Comparison of ENCODE assay signal across 8 cellular contexts in genomic region chr4:89024051-89024675, GRCh38. TPM values are rescaled to one million over a fixed set of nuclear protein-coding genes. Genes with fewer than 3 reads are reported as not detected.
A peak's percentile ranks its signal among the peaks of the same experiment; 100 is the strongest.
DNase-seq lines count a peak whose midpoint lies in the region; ATAC-seq, FAIRE-seq and TF ChIP-seq lines count a peak whose summit lies in the region.

No MANE protein-coding gene starts in this region.

- peak; percentile 95 for FAIRE-seq in GM19239 (lab: Jason Lieb, UNC)

- H3K4me3 ChIP-seq in epithelial cell of esophagus (ENCODE audit: low read length), result no peak overlapping the region

- peak; percentile 99 for ATAC-seq in HG03175 (IDR thresholded peaks at IDR 0.05; ENCODE audit: unreplicated experiment)
- peak; percentile 78 to 83 for ATAC-seq in activated CD4-positive, CD25-positive, alpha-beta regulatory T cell treated with anti-CD3 and anti-CD28 coated beads, Interleukin-2, amount 50 U/mL, for 24 hours

- TF ChIP-seq CTCF in epithelial cell of esophagus (IDR thresholded peaks at IDR 0.05; ENCODE audit: insufficient read depth, low read depth, low read length, missing control alignments), result peak; percentile 76

- DNase-seq in COR-L47 (lab: John Stamatoyannopoulos, UW), result peak; percentile 70
- DNase-seq in GM19239 (ENCODE audit: insufficient read length, low spot score), result peak; percentile 40
- DNase-seq in NCI-H2227 (lab: John Stamatoyannopoulos, UW; ENCODE audit: unreplicated experiment), result peak; percentile 68
- DNase-seq in epithelial cell of esophagus (ENCODE audit: low read depth), result peak; percentile 78
- DNase-seq in myocyte (ENCODE audit: low read depth), result peak; percentile 76
- DNase-seq in superior temporal gyrus (ENCODE audit: extremely low spot score), result peak; percentile 94

RNA-seq across cellular contexts. Expression of gene FAM13A, which starts 32.8 kb away (rescaled TPM):
- total RNA-seq in myocyte, result 14.3 and 16.8 TPM in 2 replicates
- polyA plus RNA-seq in myocyte (2012), result 4.8 TPM

Comparison
In these comparisons a context has a peak if more than half of its experiments do, and no peak if none do; other contexts are left out.
1. DNase-seq: peak in every context shown above with its lines; median percentile 94 in superior temporal gyrus; 78 in epithelial cell of esophagus; 76 in myocyte; 70 in COR-L47; 68 in NCI-H2227; 40 in GM19239.